8 cellular contexts compared by ENCODE assay signal in genomic region chr19:23817519-23817918, GRCh38. TPM values are rescaled to one million over a fixed set of nuclear protein-coding genes. Genes with fewer than 3 reads are reported as not detected.
DNase-seq lines count a peak whose midpoint lies in the region; ATAC-seq, FAIRE-seq and TF ChIP-seq lines count a peak whose summit lies in the region.

No MANE protein-coding gene starts in this region.

- peaks cover 34% of the 10 kb centered on the region for H3K9me3 ChIP-seq in A549

- DNase-seq in A549 (ENCODE audit: low read depth in 1 of 2, low spot score in 1 of 2) (peak in 1 of 2 experiments; percentile 52), GM12865 (ENCODE audit: low read depth) (peak; percentile 19), retinal pigment epithelial cell (ENCODE audit: low read depth) (no peak), immature natural killer cell (no peak), T1000 (lab: John Stamatoyannopoulos, UW) (no peak)
- DNase-seq in effector CD4-positive, alpha-beta T cell, result peak; percentile 23

- no peaks in the 10 kb centered on the region for H3K4me1 Mint-ChIP-seq in immature natural killer cell

- CTCF ChIA-PET in A549 (lab: Yijun Ruan, JAX), result no interaction called here

- H3K4me2 ChIP-seq in A549, result no peak overlapping the region

- no peak for TF ChIP-seq POLR2A in A549 (IDR thresholded peaks at IDR 0.05; ENCODE audit: low read length)

- H3K4me1 ChIP-seq in A549, result no peaks in the 10 kb centered on the region

- no peak overlapping the region for H3K4me3 Mint-ChIP-seq in immature natural killer cell

- ATAC-seq in A549, result peak in 1 of 2 experiments; percentile 43; a peak in 1 of 6 replicates
- ATAC-seq in SK-N-SH treated with all-trans-retinoic acid at 6 μM for 48 hours, result peak; percentile 63
- no peak for ATAC-seq in HG02763 (IDR thresholded peaks at IDR 0.05; ENCODE audit: unreplicated experiment)

- 9% methylated on average over 4 of the region's 4 CpGs for WGBS in A549 (ENCODE audit: missing lambda C conversion rate)

- H3K9me3 Mint-ChIP-seq in immature natural killer cell, result peaks cover 10 to 30% (median 13%) of the 10 kb centered on the region in 6 donors

- H3K4me3 ChIP-seq in A549, result no peak overlapping the region
- H3K4me3 ChIP-seq in GM12865 (ENCODE audit: low read depth, low read length), result no peak overlapping the region
- H3K4me3 ChIP-seq in retinal pigment epithelial cell (ENCODE audit: low read length), result no peak overlapping the region

- H3K27ac Mint-ChIP-seq in immature natural killer cell, result no peak overlapping the region

- no peaks in the 10 kb centered on the region for H3K27me3 Mint-ChIP-seq in immature natural killer cell (ENCODE audit: low read depth in 3 of 3)

- no peak for TF ChIP-seq EP300 in A549 (IDR thresholded peaks at IDR 0.05)

- TF ChIP-seq RAD21 in A549 (conservative IDR thresholded peaks at IDR 0.05 in 1 of 2, IDR thresholded peaks at IDR 0.05 in 1 of 2), result no peak

- POLR2A ChIA-PET in A549 (lab: Yijun Ruan, JAX), result no interaction called here

- H3K27ac ChIP-seq in A549, result no peak overlapping the region

- TF ChIP-seq CTCF in A549 (IDR thresholded peaks at IDR 0.05), result no peak
- peak; percentile 29 for TF ChIP-seq CTCF in GM12865 (IDR thresholded peaks at IDR 0.05; ENCODE audit: insufficient read depth, low read depth, low read length, missing control alignments)
- peak; percentile 59 for TF ChIP-seq CTCF in retinal pigment epithelial cell (conservative IDR thresholded peaks at IDR 0.05; ENCODE audit: low read depth, low read length)

- FAIRE-seq in A549 (lab: Jason Lieb, UNC), result no peak

- H3K36me3 Mint-ChIP-seq in immature natural killer cell, result peaks cover 0 to 4% (median 3%) of the 10 kb centered on the region in 3 donors

TF ChIP-seq in A549, 52 proteins besides CTCF, POLR2A, EP300 and RAD21:
- TF ChIP-seq MAFK (IDR thresholded peaks at IDR 0.05; ENCODE audit: partially characterized antibody) (peak; percentile 81), PHF8 (IDR thresholded peaks at IDR 0.05; ENCODE audit: borderline replicate concordance, low read depth) (no peak)

TF ChIP-seq in SK-N-SH treated with all-trans-retinoic acid at 6 μM for 48 hours, 23 proteins besides CTCF, POLR2A, EP300 and RAD21:
- TF ChIP-seq ZFP3 (CRISPR knock-in tag; IDR thresholded peaks at IDR 0.05) (no peak), PPARA (CRISPR knock-in tag; IDR thresholded peaks at IDR 0.05; ENCODE audit: borderline replicate concordance) (no peak)

RNA-seq across cellular contexts. Expression of gene ZNF681, which starts 58.8 kb away (rescaled TPM):
- 0.01 TPM in 1 of 2 replicates, not detected in the other for polyA plus RNA-seq in A549 (2011; rRNA removed)
- not detected in 2 replicates for polyA plus RNA-seq in A549 (2012; cell fraction: cytosol; rRNA removed)
- not detected in 2 replicates for polyA plus RNA-seq in A549 (2012; cell fraction: nucleus; rRNA removed)
- 0.03 to 0.12 TPM (median 0.03 TPM) in 3 replicates for polyA plus RNA-seq in A549 (2017; fragmentation: RNase III; extraction: RNeasy Plus Mini Kit Qiagen cat#74134 plus additional on column Dnase treatment)
- not detected in 2 replicates for polyA minus RNA-seq in A549 (2011; rRNA and poly(A)+ RNA removed)
- 1 to 10 TPM in 1 of 3 donors, under 1 TPM in 2; 0.13 to 1.6 (median 0.63) TPM for polyA plus RNA-seq in immature natural killer cell

Comparison
In these comparisons a context has a peak if more than half of its experiments do, and no peak if none do; other contexts are left out.
1. DNase-seq: peak in GM12865 (single experiment) and effector CD4-positive, alpha-beta T cell (single experiment); none in retinal pigment epithelial cell (single experiment), immature natural killer cell (0 of 3) and T1000 (single experiment).